12 cellular contexts compared by ENCODE assay signal in the genomic region with DNA sequence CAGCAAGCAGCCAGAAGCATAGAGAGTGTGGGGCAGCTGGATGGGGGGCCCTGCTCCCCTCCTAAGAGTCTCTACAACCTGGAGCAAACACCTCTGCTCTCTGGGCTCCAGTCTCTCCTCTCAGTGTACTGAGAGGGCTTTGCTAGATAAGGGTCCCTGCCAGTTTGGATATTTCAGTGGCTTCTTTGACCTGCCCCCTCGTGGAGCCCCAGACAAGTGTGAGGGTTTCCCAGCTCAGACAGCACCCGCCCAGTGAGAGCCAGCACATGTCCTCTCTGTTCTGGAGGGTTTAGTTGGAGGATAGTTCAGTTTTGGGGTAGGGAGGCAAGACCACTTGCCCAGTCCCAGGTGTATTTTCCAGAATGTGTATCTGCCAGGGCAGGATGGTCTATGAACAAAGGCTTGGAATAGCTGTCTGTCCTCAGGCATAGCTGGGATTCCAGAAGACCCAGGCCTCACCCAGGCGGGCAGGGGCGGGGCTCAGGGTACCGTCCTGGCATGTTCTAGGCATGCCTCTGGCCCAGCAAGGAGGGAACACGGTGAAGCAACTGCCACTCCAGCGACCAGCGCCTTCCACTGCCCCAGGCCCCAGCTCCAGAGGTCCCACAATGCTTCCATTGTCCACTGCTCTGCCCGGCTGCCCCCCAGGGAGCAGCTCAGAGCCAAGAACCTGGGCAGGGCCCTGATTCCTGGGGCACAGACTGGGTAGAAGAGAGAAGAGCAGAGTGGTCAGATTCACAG. TPM values are rescaled to one million over a fixed set of nuclear protein-coding genes. Genes with fewer than 3 reads are reported as not detected.
DNase-seq lines count a peak whose midpoint lies in the region; ATAC-seq, FAIRE-seq and TF ChIP-seq lines count a peak whose summit lies in the region.
"Had no signal": no experiment of that assay in that cellular context is flagged by ENCODE, and none has a peak within 500 bp of the region (broad histone marks: within the 10 kb centered on the region; RNA-seq: fewer than 3 reads in every experiment).

No MANE protein-coding gene starts in this region.

- H2BK15ac ChIP-seq in mesenchymal stem cell (ENCODE audit: low read depth, poor library complexity, severe bottlenecking) = no peak overlapping the region

- H3K4me1 ChIP-seq in mesenchymal stem cell (ENCODE audit: control insufficient read depth, insufficient read depth, low read depth, low read length) = peaks cover 23% of the 10 kb centered on the region
- peaks cover 0 to 56% (median 45%) of the 10 kb centered on the region in 4 donors for H3K4me1 ChIP-seq in tibial nerve

- no peak for DNase-seq in activated CD4-positive, alpha-beta T cell treated with anti-CD3 and anti-CD28 coated beads, Interleukin-2, amount 10 ng/mL, durations not matched to agents 7 days and 5 days
- no peak for DNase-seq in activated CD4-positive, alpha-beta T cell treated with anti-CD3 and anti-CD28 coated beads for 48 hours
- DNase-seq in bronchial epithelial cell (ENCODE audit: low read depth) (peak; percentile 88), mesenchymal stem cell (no peak), tibial nerve (ENCODE audit: low spot score in 2 of 2) (no peak), NCI-H510A treated with DMSO at 0.1 percent for 48 hours (lab: John Stamatoyannopoulos, UW) (no peak)
- DNase-seq: right lobe of liver had no signal

- POLR2A ChIA-PET in activated CD4-positive, alpha-beta T cell treated with anti-CD3 and anti-CD28 coated beads, Interleukin-2, amount 10 ng/mL, durations not matched to agents 7 days and 5 days (lab: Charles Lee) = no interaction called here

- CTCF ChIA-PET in activated CD4-positive, alpha-beta T cell treated with anti-CD3 and anti-CD28 coated beads, Interleukin-2, amount 10 ng/mL, durations not matched to agents 7 days and 5 days (lab: Charles Lee) = interaction anchor here (0.6 to 2.4 kb wide), 4 partner anchors 12 to 36 kb away, joined by 3 to 8 read pairs (median 4); no protein-coding TSS in a partner anchor

- no peaks in the 10 kb centered on the region for H3K79me1 ChIP-seq in mesenchymal stem cell (replicated peaks; ENCODE audit: low read length, poor library complexity, severe bottlenecking)

- peak in 1 of 2 donors; percentile 58 for TF ChIP-seq EP300 in tibial nerve (IDR thresholded peaks at IDR 0.05)

- no peak overlapping the region for H2BK120ac ChIP-seq in mesenchymal stem cell (ENCODE audit: low read depth, low read length)

- peaks cover 6% of the 10 kb centered on the region for H3K36me3 Mint-ChIP-seq in activated CD4-positive, alpha-beta T cell treated with anti-CD3 and anti-CD28 coated beads, Interleukin-2, amount 10 ng/mL, durations not matched to agents 7 days and 5 days (ENCODE audit: low read depth)

- peak overlapping the region; percentile 12 for H3K9ac ChIP-seq in mesenchymal stem cell (ENCODE audit: low read length)

- H2BK5ac ChIP-seq in mesenchymal stem cell (ENCODE audit: low read depth, low read length, poor library complexity, severe bottlenecking) = no peak overlapping the region

- H3K14ac ChIP-seq in mesenchymal stem cell (ENCODE audit: low read length in 2 of 2) = peak overlapping the region in 1 of 2 experiments; percentile 73

- H3K27ac ChIP-seq in mesenchymal stem cell (ENCODE audit: low read length, poor library complexity, severe bottlenecking) = peak overlapping the region; percentile 41
- peak overlapping the region in 3 of 4 donors; percentile 79 to 87 (median 79) for H3K27ac ChIP-seq in tibial nerve
- H3K27ac ChIP-seq: right lobe of liver had no signal

- H2BK12ac ChIP-seq in mesenchymal stem cell (ENCODE audit: low read length in 2 of 2) = peak overlapping the region; percentile 29 to 38

- H3K4me1 Mint-ChIP-seq in activated CD4-positive, alpha-beta T cell treated with anti-CD3 and anti-CD28 coated beads, Interleukin-2, amount 10 ng/mL, durations not matched to agents 7 days and 5 days = peaks cover 46% of the 10 kb centered on the region

- H3K9me3 Mint-ChIP-seq in activated CD4-positive, alpha-beta T cell treated with anti-CD3 and anti-CD28 coated beads, Interleukin-2, amount 10 ng/mL, durations not matched to agents 7 days and 5 days = no peaks in the 10 kb centered on the region

- H3K4me2 ChIP-seq in mesenchymal stem cell (ENCODE audit: low read length, poor library complexity, severe bottlenecking) = no peak overlapping the region

- peak overlapping the region; percentile 30 to 86 for H3K18ac ChIP-seq in mesenchymal stem cell (ENCODE audit: low read depth in 1 of 2, low read length in 2 of 2)

- FAIRE-seq in bronchial epithelial cell (lab: Jason Lieb, UNC) = no peak
- FAIRE-seq: A204.1, GM12878 had no signal

- H3K36me3 ChIP-seq in bronchial epithelial cell (ENCODE audit: control insufficient read depth, insufficient read depth, low read length) = no peaks in the 10 kb centered on the region
- H3K36me3 ChIP-seq in mesenchymal stem cell (ENCODE audit: control insufficient read depth in 1 of 2, insufficient read depth in 2 of 2, low read depth in 1 of 2, low read length in 2 of 2) = no peaks in the 10 kb centered on the region
- H3K36me3 ChIP-seq in tibial nerve = no peaks in the 10 kb centered on the region
- H3K36me3 ChIP-seq: right lobe of liver had no signal

- no peak overlapping the region for H3K4me3 Mint-ChIP-seq in activated CD4-positive, alpha-beta T cell treated with anti-CD3 and anti-CD28 coated beads, Interleukin-2, amount 10 ng/mL, durations not matched to agents 7 days and 5 days

- 78% methylated on average over 9 of the region's 9 CpGs for whole genome bisulfite sequencing in mesenchymal stem cell
- WGBS in tibial nerve, 2 donors = 42 to 54% methylated on average over 2 to 6 of the region's 9 CpGs

- peak overlapping the region; percentile 13 for H3K27ac Mint-ChIP-seq in activated CD4-positive, alpha-beta T cell treated with anti-CD3 and anti-CD28 coated beads, Interleukin-2, amount 10 ng/mL, durations not matched to agents 7 days and 5 days

- H2AK5ac ChIP-seq in mesenchymal stem cell (ENCODE audit: low read length, severe bottlenecking) = peak overlapping the region; percentile 96

- TF ChIP-seq CTCF in bronchial epithelial cell (IDR thresholded peaks at IDR 0.05; ENCODE audit: insufficient read depth, low read length, severe bottlenecking) (peak; percentile 7), tibial nerve (IDR thresholded peaks at IDR 0.05) (no peak)

- H4K8ac ChIP-seq in mesenchymal stem cell (ENCODE audit: low read length) = peak overlapping the region; percentile 35

- H3K9me3 ChIP-seq in mesenchymal stem cell (ENCODE audit: control insufficient read depth, low read length) = no peaks in the 10 kb centered on the region
- no peaks in the 10 kb centered on the region for H3K9me3 ChIP-seq in tibial nerve
- H3K9me3 ChIP-seq: right lobe of liver had no signal

- peak overlapping the region; percentile 23 for H4K91ac ChIP-seq in mesenchymal stem cell (ENCODE audit: low read length)

- no peaks in the 10 kb centered on the region for H3K27me3 ChIP-seq in bronchial epithelial cell (ENCODE audit: control insufficient read depth, insufficient read depth, low read length)
- H3K27me3 ChIP-seq in mesenchymal stem cell (ENCODE audit: control insufficient read depth in 1 of 2, insufficient read depth in 1 of 2, low read length in 2 of 2) = no peaks in the 10 kb centered on the region
- no peaks in the 10 kb centered on the region for H3K27me3 ChIP-seq in tibial nerve
- H3K27me3 ChIP-seq: right lobe of liver had no signal

- peak overlapping the region; percentile 58 for H2AFZ ChIP-seq in mesenchymal stem cell (ENCODE audit: low read depth, low read length)

- H3K27me3 Mint-ChIP-seq in activated CD4-positive, alpha-beta T cell treated with anti-CD3 and anti-CD28 coated beads, Interleukin-2, amount 10 ng/mL, durations not matched to agents 7 days and 5 days = no peaks in the 10 kb centered on the region

- H3K4ac ChIP-seq in mesenchymal stem cell (ENCODE audit: low read depth in 1 of 2, low read length in 2 of 2) = peak overlapping the region; percentile 64 to 68

- peak overlapping the region in 1 of 2 experiments; percentile 87 for H3K23ac ChIP-seq in mesenchymal stem cell (ENCODE audit: low read length in 2 of 2)

- H3K4me3 ChIP-seq in bronchial epithelial cell (ENCODE audit: low read depth, low read length) = no peak overlapping the region
- no peak overlapping the region for H3K4me3 ChIP-seq in mesenchymal stem cell (ENCODE audit: insufficient read depth in 1 of 2, low read depth in 1 of 2, low read length in 2 of 2)
- H3K4me3 ChIP-seq in tibial nerve = no peak overlapping the region
- H3K4me3 ChIP-seq: GM12878, right lobe of liver had no signal

- ATAC-seq in HG03565 (IDR thresholded peaks at IDR 0.05; ENCODE audit: unreplicated experiment) = no peak
- no peak for ATAC-seq in GM21447 (IDR thresholded peaks at IDR 0.05; ENCODE audit: unreplicated experiment)
- ATAC-seq: GM12878, SK-N-SH treated with all-trans-retinoic acid at 6 μM for 48 hours had no signal

- no peak for TF ChIP-seq POLR2A in tibial nerve (IDR thresholded peaks at IDR 0.05)

RNA-seq across cellular contexts. Expression of gene MICALL1, which starts 7.5 kb away (rescaled TPM):
- total RNA-seq in activated CD4-positive, alpha-beta T cell treated with anti-CD3 and anti-CD28 coated beads, Interleukin-2, amount 10 ng/mL, durations not matched to agents 7 days and 5 days = 10 to 100 TPM; 27.6 to 30.7 TPM
- 143 and 201 TPM in 2 replicates for total RNA-seq in bronchial epithelial cell
- polyA plus RNA-seq in mesenchymal stem cell (2013, experiment 1 of 2) = 19.9 TPM
- 19.0 TPM for polyA plus RNA-seq in mesenchymal stem cell (2013, experiment 2 of 2)
- total RNA-seq in tibial nerve = 10 to 100 TPM; 10.7 to 34.5 (median 20.4) TPM

RNA-seq across cellular contexts. Expression of gene EIF3L, which starts 49.4 kb away (rescaled TPM):
- total RNA-seq in activated CD4-positive, alpha-beta T cell treated with anti-CD3 and anti-CD28 coated beads, Interleukin-2, amount 10 ng/mL, durations not matched to agents 7 days and 5 days = 100 to 1,000 TPM; 444 to 449 TPM
- 267 and 420 TPM in 2 replicates for total RNA-seq in bronchial epithelial cell
- 453 TPM for polyA plus RNA-seq in mesenchymal stem cell (2013, experiment 1 of 2)
- polyA plus RNA-seq in mesenchymal stem cell (2013, experiment 2 of 2) = 471 TPM
- total RNA-seq in tibial nerve = 100 to 1,000 TPM; 271 to 291 (median 274) TPM

RNA-seq across cellular contexts. Expression of gene ANKRD54, which starts 54.5 kb away (rescaled TPM):
- 10 to 100 TPM; 26.7 to 27.4 TPM for total RNA-seq in activated CD4-positive, alpha-beta T cell treated with anti-CD3 and anti-CD28 coated beads, Interleukin-2, amount 10 ng/mL, durations not matched to agents 7 days and 5 days
- total RNA-seq in bronchial epithelial cell (18.7 and 18.9 TPM in 2 replicates), tibial nerve (10 to 100 TPM; 51.6 to 76.1 (median 58.8) TPM)
- polyA plus RNA-seq in mesenchymal stem cell (2013, experiment 1 of 2) = 16.7 TPM
- polyA plus RNA-seq in mesenchymal stem cell (2013, experiment 2 of 2) = 15.9 TPM

RNA-seq across cellular contexts. Expression of gene C22orf23, which starts 54.8 kb away (rescaled TPM):
- under 1 TPM in 1 of 2 experiments, not detected in 1; 0.23 TPM for total RNA-seq in activated CD4-positive, alpha-beta T cell treated with anti-CD3 and anti-CD28 coated beads, Interleukin-2, amount 10 ng/mL, durations not matched to agents 7 days and 5 days
- total RNA-seq in bronchial epithelial cell (not detected in 2 replicates), tibial nerve (under 1 TPM in 1 of 4 donors, not detected in 3; 0.21 TPM)
- polyA plus RNA-seq in mesenchymal stem cell (2013, experiment 1 of 2) = 0.17 TPM
- polyA plus RNA-seq in mesenchymal stem cell (2013, experiment 2 of 2) = 0.27 TPM

RNA-seq across cellular contexts. Expression of gene POLR2F, which starts 54.9 kb away (rescaled TPM):
- 10 to 100 TPM; 58.5 to 66.3 TPM for total RNA-seq in activated CD4-positive, alpha-beta T cell treated with anti-CD3 and anti-CD28 coated beads, Interleukin-2, amount 10 ng/mL, durations not matched to agents 7 days and 5 days
- total RNA-seq in bronchial epithelial cell (23.7 and 41.0 TPM in 2 replicates), tibial nerve (100 to 1,000 TPM in 3 of 4 donors, 10 to 100 TPM in 1; 54.7 to 181 (median 120) TPM)
- polyA plus RNA-seq in mesenchymal stem cell (2013, experiment 1 of 2) = 88.8 TPM
- 95.4 TPM for polyA plus RNA-seq in mesenchymal stem cell (2013, experiment 2 of 2)
